1 cellular context compared by ENCODE assay signal in the genomic region with DNA sequence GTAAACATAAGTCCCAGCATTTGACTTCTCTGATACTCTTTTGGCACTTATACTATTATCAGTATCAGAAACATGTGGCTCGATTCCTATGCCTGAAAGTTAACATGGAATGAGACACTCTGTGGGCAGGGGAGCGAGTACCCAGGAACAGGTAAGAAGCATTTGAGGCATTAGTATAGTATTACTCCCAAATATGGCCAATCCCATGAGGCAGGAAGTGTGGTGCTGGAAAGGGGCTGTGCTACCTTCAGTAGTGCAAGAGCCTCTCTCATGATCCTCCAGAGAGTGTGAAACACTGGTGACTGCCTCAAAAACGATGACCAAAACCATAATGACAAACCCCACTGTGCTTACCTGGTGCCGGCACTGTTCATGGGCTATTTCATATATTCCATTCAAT.
TF ChIP-seq lines count a peak whose summit lies in the region.

No MANE protein-coding gene starts in this region.

TF ChIP-seq in GM12878, 131 proteins besides CTCF, POLR2A, EP300 and RAD21 (continued from another document):
- TF ChIP-seq SRF (IDR thresholded peaks at IDR 0.05; ENCODE audit: low read depth in 2 of 2, low read length in 2 of 2): peak; percentile 57 to 67; a peak in 3 of 4 replicates
TF ChIP-seq in GM12878: peak in this region for 1.
